ENCODE assay signal across 10 cellular contexts in genomic region chr3:107661447-107662108, GRCh38.
A peak's percentile ranks its signal among the peaks of the same experiment; 100 is the strongest.
DNase-seq lines count a peak whose midpoint lies in the region; ATAC-seq and TF ChIP-seq lines count a peak whose summit lies in the region.
"Had no signal": no experiment of that assay in that cellular context is flagged by ENCODE, and none has a peak within 500 bp of the region (broad histone marks: within the 10 kb centered on the region; RNA-seq: fewer than 3 reads in every experiment).

No MANE protein-coding gene starts in this region.

- DNase-seq in CD8-positive, alpha-beta T cell: no peak
- DNase-seq in HFFc6 (no peak), mesothelial cell of epicardium (ENCODE audit: low spot score in 2 of 2, unreplicated experiment in 2 of 2) (no peak), immature natural killer cell (no peak), Caco-2 (no peak), ureter (ENCODE audit: low spot score) (no peak)
- DNase-seq in stimulated activated CD4-positive, alpha-beta T cell treated with anti-CD3 and anti-CD28 coated beads, Interleukin-4, amount 100 ng/mL, for 1 hour: no peak
- DNase-seq: amniotic stem cell, mesendoderm had no signal

- H3K9me3 Mint-ChIP-seq in CD8-positive, alpha-beta T cell: no peaks in the 10 kb centered on the region
- H3K9me3 Mint-ChIP-seq in HFFc6: no peaks in the 10 kb centered on the region
- H3K9me3 Mint-ChIP-seq in activated naive CD8-positive, alpha-beta T cell (ENCODE audit: low read depth): no peaks in the 10 kb centered on the region
- H3K9me3 Mint-ChIP-seq in mesothelial cell of epicardium: no peaks in the 10 kb centered on the region
- no peaks in the 10 kb centered on the region for H3K9me3 Mint-ChIP-seq in immature natural killer cell
- no peaks in the 10 kb centered on the region for H3K9me3 Mint-ChIP-seq in Caco-2 (ENCODE audit: unreplicated experiment)

- no peak for TF ChIP-seq CTCF in CD8-positive, alpha-beta T cell (IDR thresholded peaks at IDR 0.05)
- TF ChIP-seq CTCF in HFFc6 (IDR thresholded peaks at IDR 0.05): no peak
- TF ChIP-seq CTCF in mesothelial cell of epicardium (IDR thresholded peaks at IDR 0.05; ENCODE audit: unreplicated experiment): no peak
- no peak for TF ChIP-seq CTCF in Caco-2 (IDR thresholded peaks at IDR 0.05; ENCODE audit: insufficient read depth in 1 of 2, low read depth in 1 of 2, low read length in 1 of 2, severe bottlenecking in 1 of 2, unreplicated experiment in 1 of 2)

- no peak overlapping the region for H3K4me3 Mint-ChIP-seq in CD8-positive, alpha-beta T cell
- H3K4me3 Mint-ChIP-seq in HFFc6 (peak overlapping the region; percentile 79), mesothelial cell of epicardium (no peak overlapping the region), immature natural killer cell (no peak overlapping the region), Caco-2 (ENCODE audit: unreplicated experiment) (no peak overlapping the region)
- no peak overlapping the region for H3K4me3 Mint-ChIP-seq in activated naive CD8-positive, alpha-beta T cell

- BruUV-seq in Caco-2 (replicated peaks; lab: Mats Ljungman, UMichigan): no TSS peak

- POLR2A ChIA-PET in CD8-positive, alpha-beta T cell (lab: Charles Lee): no interaction called here
- POLR2A ChIA-PET in Caco-2 (lab: Charles Lee): no interaction called here

- peaks cover 38% of the 10 kb centered on the region for H3K4me1 Mint-ChIP-seq in CD8-positive, alpha-beta T cell (ENCODE audit: low read depth)
- H3K4me1 Mint-ChIP-seq in HFFc6 (ENCODE audit: low read depth) (peaks cover 88% of the 10 kb centered on the region), mesothelial cell of epicardium (peaks cover 34% of the 10 kb centered on the region), immature natural killer cell (peaks cover 15 to 22% of the 10 kb centered on the region in 2 donors), Caco-2 (ENCODE audit: low read depth, unreplicated experiment) (peaks cover 5% of the 10 kb centered on the region)
- peaks cover 31% of the 10 kb centered on the region for H3K4me1 Mint-ChIP-seq in activated naive CD8-positive, alpha-beta T cell (ENCODE audit: low read depth)

- peak overlapping the region; percentile 19 for H3K27ac Mint-ChIP-seq in CD8-positive, alpha-beta T cell
- H3K27ac Mint-ChIP-seq in HFFc6: peak overlapping the region; percentile 85
- peak overlapping the region; percentile 1 for H3K27ac Mint-ChIP-seq in activated naive CD8-positive, alpha-beta T cell
- H3K27ac Mint-ChIP-seq in mesothelial cell of epicardium: peak overlapping the region; percentile 79
- H3K27ac Mint-ChIP-seq in immature natural killer cell: peak overlapping the region in 2 of 6 donors; percentile 57 to 58
- H3K27ac Mint-ChIP-seq in Caco-2 (ENCODE audit: unreplicated experiment): no peak overlapping the region

- peak; percentile 36 for ATAC-seq in CD8-positive, alpha-beta T cell

- H3K27ac ChIP-seq in CD8-positive, alpha-beta T cell (ENCODE audit: low read depth, low read length): no peak overlapping the region

- CTCF ChIA-PET in CD8-positive, alpha-beta T cell (lab: Charles Lee): interaction anchor here (0.5 to 2.2 kb wide), 15 partner anchors 9 to 1089 kb away, joined by 3 to 12 read pairs (median 4); no protein-coding TSS in a partner anchor
- CTCF ChIA-PET in Caco-2 (lab: Charles Lee): no interaction called here

- H3K9me3 ChIP-seq in CD8-positive, alpha-beta T cell (ENCODE audit: low read length): no peaks in the 10 kb centered on the region
- no peaks in the 10 kb centered on the region for H3K9me3 ChIP-seq in Caco-2

- peaks cover 3% of the 10 kb centered on the region for H3K36me3 Mint-ChIP-seq in CD8-positive, alpha-beta T cell
- H3K36me3 Mint-ChIP-seq in HFFc6 (ENCODE audit: low read depth) (no peaks in the 10 kb centered on the region), mesothelial cell of epicardium (peaks cover 2% of the 10 kb centered on the region), immature natural killer cell (no peaks in the 10 kb centered on the region), Caco-2 (ENCODE audit: insufficient read depth, unreplicated experiment) (no peaks in the 10 kb centered on the region)
- H3K36me3 Mint-ChIP-seq in activated naive CD8-positive, alpha-beta T cell: no peaks in the 10 kb centered on the region

- no peaks in the 10 kb centered on the region for H3K27me3 ChIP-seq in CD8-positive, alpha-beta T cell (ENCODE audit: insufficient read depth, low read length)
- no peaks in the 10 kb centered on the region for H3K27me3 ChIP-seq in Caco-2 (replicated peaks; ENCODE audit: control insufficient read depth, insufficient read depth, low read length)

- no peaks in the 10 kb centered on the region for H3K36me3 ChIP-seq in CD8-positive, alpha-beta T cell (ENCODE audit: insufficient read depth, low read length)
- H3K36me3 ChIP-seq in Caco-2 (ENCODE audit: control insufficient read depth, insufficient read depth, low read length): no peaks in the 10 kb centered on the region

- H3K4me3 ChIP-seq in CD8-positive, alpha-beta T cell (ENCODE audit: low read depth, low read length): no peak overlapping the region
- H3K4me3 ChIP-seq in Caco-2 (ENCODE audit: low read depth, low read length): no peak overlapping the region

- peaks cover 17% of the 10 kb centered on the region for H3K4me1 ChIP-seq in CD8-positive, alpha-beta T cell (ENCODE audit: insufficient read depth, low read length)
- H3K4me1 ChIP-seq in Caco-2: no peaks in the 10 kb centered on the region

- intact Hi-C loops in CD8-positive, alpha-beta T cell (cut with DNase I, micrococcal nuclease): loop anchor here in 1 of 2 experiments (5.0 to 10.0 kb wide), 5 partner anchors 181 to 816 kb away; no protein-coding TSS in a partner anchor
- intact Hi-C loops in Caco-2 (cut with micrococcal nuclease; ENCODE audit: unreplicated experiment): no loop called here

- H3K27me3 Mint-ChIP-seq in CD8-positive, alpha-beta T cell (ENCODE audit: low read depth): no peaks in the 10 kb centered on the region
- H3K27me3 Mint-ChIP-seq in HFFc6 (ENCODE audit: insufficient read depth): no peaks in the 10 kb centered on the region
- no peaks in the 10 kb centered on the region for H3K27me3 Mint-ChIP-seq in activated naive CD8-positive, alpha-beta T cell
- no peaks in the 10 kb centered on the region for H3K27me3 Mint-ChIP-seq in mesothelial cell of epicardium (ENCODE audit: low read depth)
- no peaks in the 10 kb centered on the region for H3K27me3 Mint-ChIP-seq in immature natural killer cell (ENCODE audit: low read depth in 3 of 3)
- peaks cover 8% of the 10 kb centered on the region for H3K27me3 Mint-ChIP-seq in Caco-2 (ENCODE audit: insufficient read depth, unreplicated experiment)
